ENCODE assay signal across 1 cellular context in the genomic region with DNA sequence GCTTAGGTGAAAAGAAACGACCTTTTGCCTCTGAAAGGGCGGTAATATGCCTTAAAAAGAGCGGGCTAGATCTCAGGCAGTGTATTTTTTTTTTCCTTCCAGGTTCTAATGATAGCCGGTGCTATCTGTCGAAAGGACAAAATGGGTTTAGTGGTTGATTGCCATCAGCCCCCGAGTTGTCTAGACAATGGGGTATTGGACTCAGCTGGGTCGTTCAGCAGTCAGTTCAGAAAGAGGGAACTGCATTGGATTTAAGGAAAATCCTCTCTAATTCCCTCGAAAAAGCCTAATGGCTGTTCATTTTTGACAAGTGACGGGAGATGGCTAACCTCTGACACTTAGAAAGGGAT.
TF ChIP-seq lines count a peak whose summit lies in the region.

No MANE protein-coding gene starts in this region.

TF ChIP-seq in GM23338, 12 proteins besides CTCF, POLR2A, EP300 and RAD21 (continued from another document):
- TF ChIP-seq ZNF462 (CRISPR knock-in tag; IDR thresholded peaks at IDR 0.05) (no peak), ETS1 (IDR thresholded peaks at IDR 0.05) (no peak)
TF ChIP-seq in GM23338: peak in this region for 0.
